In genomic region chr19:1076951-1077350, GRCh38 we compare ENCODE assay signal across 8 cellular contexts. TPM values are rescaled to one million over a fixed set of nuclear protein-coding genes. Genes with fewer than 3 reads are reported as not detected.
DNase-seq lines count a peak whose midpoint lies in the region; ATAC-seq and TF ChIP-seq lines count a peak whose summit lies in the region.

No MANE protein-coding gene starts in this region.

- H3K9me3 ChIP-seq in heart left ventricle: no peaks in the 10 kb centered on the region

- peak; percentile 38 for ATAC-seq in GM21717 (IDR thresholded peaks at IDR 0.05; ENCODE audit: unreplicated experiment)
- ATAC-seq in heart left ventricle: peak in 3 of 4 donors; percentile 38 to 70 (median 53)

- H3K27me3 ChIP-seq in heart left ventricle: peaks cover 0 to 10% (median 3%) of the 10 kb centered on the region in 9 donors

- no peak for TF ChIP-seq CTCF in heart left ventricle (IDR thresholded peaks at IDR 0.05)

- TF ChIP-seq POLR2A in heart left ventricle (IDR thresholded peaks at IDR 0.05): no peak

- H3K27ac ChIP-seq in heart left ventricle: peak overlapping the region in 1 of 12 donors; percentile 65

- H3K36me3 ChIP-seq in heart left ventricle: peaks cover 0 to 54% (median 0%) of the 10 kb centered on the region in 9 donors

- WGBS in heart left ventricle, 4 donors: 52 to 57% (median 54%) methylated on average over 16 of the region's 16 CpGs

- H3K4me3 ChIP-seq in heart left ventricle: peak overlapping the region in 2 of 12 donors; percentile 31 to 47

- intact Hi-C loops in heart left ventricle (cut with DNase I): no loop called here

- H3K4me1 ChIP-seq in heart left ventricle: peaks cover 0 to 55% (median 0%) of the 10 kb centered on the region in 12 donors

- DNase-seq in DMS53 treated with DMSO at 0.1 percent for 48 hours (lab: John Stamatoyannopoulos, UW; ENCODE audit: unreplicated experiment) (peak; percentile 30), NCI-H2029 (lab: John Stamatoyannopoulos, UW) (peak; percentile 82), activated T-cell treated with anti-CD3 and anti-CD28 coated beads for 1 hour (ENCODE audit: low read depth) (peak; percentile 85), heart left ventricle (peak; percentile 52 to 88 (median 67)), ecto neural progenitor cell (ENCODE audit: low spot score) (no peak), DMS153 treated with DMSO at 0.1 percent for 48 hours (lab: John Stamatoyannopoulos, UW; ENCODE audit: unreplicated experiment) (no peak)
- peak; percentile 74 to 92 (median 84) for DNase-seq in stimulated activated CD4-positive, alpha-beta T cell treated with anti-CD3 and anti-CD28 coated beads, TNF-alpha, amount 100 ng/mL, for 4 hours (ENCODE audit: low read depth in 3 of 3)

RNA-seq across cellular contexts. Expression of gene ARHGAP45, which starts 10.0 kb away (rescaled TPM):
- 10 to 100 TPM in 3 of 9 donors, 1 to 10 TPM in 6; 1.6 to 38.2 (median 5.1) TPM for total RNA-seq in heart left ventricle
- polyA plus RNA-seq in heart left ventricle: 1 to 10 TPM; 4.1 to 4.7 TPM

RNA-seq across cellular contexts. Expression of gene POLR2E, which starts 18.2 kb away (rescaled TPM):
- total RNA-seq in heart left ventricle: 100 to 1,000 TPM; 116 to 220 (median 139) TPM
- polyA plus RNA-seq in heart left ventricle: 100 to 1,000 TPM; 161 to 209 TPM

RNA-seq across cellular contexts. Expression of gene GPX4, which starts 26.8 kb away (rescaled TPM):
- 100 to 1,000 TPM; 251 to 590 (median 289) TPM for total RNA-seq in heart left ventricle
- 100 to 1,000 TPM; 377 to 558 TPM for polyA plus RNA-seq in heart left ventricle

RNA-seq across cellular contexts. Expression of gene ABCA7, which starts 37.0 kb away (rescaled TPM):
- 10 to 100 TPM in 4 of 9 donors, 1 to 10 TPM in 5; 5.9 to 12.4 (median 9.2) TPM for total RNA-seq in heart left ventricle
- 1 to 10 TPM; 2.9 to 8.8 TPM for polyA plus RNA-seq in heart left ventricle

RNA-seq across cellular contexts. Expression of gene CNN2, which starts 50.5 kb away (rescaled TPM):
- total RNA-seq in heart left ventricle: 10 to 100 TPM; 26.2 to 98.5 (median 61.6) TPM
- polyA plus RNA-seq in heart left ventricle: 10 to 100 TPM; 43.8 to 45.3 TPM

Comparison
In these comparisons a context has a peak if more than half of its experiments do, and no peak if none do; other contexts are left out.
1. DNase-seq: peak in DMS53 treated with DMSO at 0.1 percent for 48 hours (single experiment), NCI-H2029 (single experiment), activated T-cell treated with anti-CD3 and anti-CD28 coated beads for 1 hour (single experiment), heart left ventricle (5 of 5) and stimulated activated CD4-positive, alpha-beta T cell treated with anti-CD3 and anti-CD28 coated beads, TNF-alpha, amount 100 ng/mL, for 4 hours (3 of 3); none in ecto neural progenitor cell (single experiment) and DMS153 treated with DMSO at 0.1 percent for 48 hours (single experiment).